In genomic region chr11:60841797-60842687, GRCh38 we compare ENCODE assay signal across 8 cellular contexts. TPM values are rescaled to one million over a fixed set of nuclear protein-coding genes. Genes with fewer than 3 reads are reported as not detected.
A peak's percentile ranks its signal among the peaks of the same experiment; 100 is the strongest.
DNase-seq lines count a peak whose midpoint lies in the region; ATAC-seq, FAIRE-seq and TF ChIP-seq lines count a peak whose summit lies in the region.

Gene CCDC86 (plus strand): TSS chr11:60842113. CDS start chr11:60842125, 12 bp downstream.

- H3K27ac ChIP-seq in skin epidermis, result peak within 1 kb of the TSS in 20 of 21 experiments; percentile 63 to 91 (median 82)

- no peaks in the 10 kb centered on the region for H3K9me3 Mint-ChIP-seq in WTC11

- DNase-seq in ACHN (peak; percentile 90), NCI-H2196 treated with DMSO at 0.1 percent for 48 hours (lab: John Stamatoyannopoulos, UW; ENCODE audit: unreplicated experiment) (peak; percentile 81), WTC11 (ENCODE audit: low spot score) (peak; percentile 97), bronchial epithelial cell (ENCODE audit: low read depth) (peak; percentile 87), iPS-NIHi11 (ENCODE audit: low spot score) (peak; percentile 100)

- H3K36me3 Mint-ChIP-seq in WTC11, result no peaks in the 10 kb centered on the region

- H3K27me3 Mint-ChIP-seq in WTC11 (ENCODE audit: low read depth), result peaks cover 2% of the 10 kb centered on the region; the same call in 1 of the 2 replicates

- in situ Hi-C loops in ACHN (cut with HindIII; ENCODE audit: low pct_ligation_motif_present, low pct_unique_long_range_greater_than_20kb, low sequenced_read_pairs), result no loop called here

- no peaks in the 10 kb centered on the region for H3K27me3 ChIP-seq in bronchial epithelial cell (ENCODE audit: control insufficient read depth, insufficient read depth, low read length)

- H3K4me1 Mint-ChIP-seq in WTC11, result peaks cover 33% of the 10 kb centered on the region

- H3K27ac Mint-ChIP-seq in WTC11, result peak within 1 kb of the TSS; percentile 99

- no peaks in the 10 kb centered on the region for H3K36me3 ChIP-seq in bronchial epithelial cell (ENCODE audit: control insufficient read depth, insufficient read depth, low read length)

- no peak for TF ChIP-seq CTCF in WTC11 (IDR thresholded peaks at IDR 0.05)
- TF ChIP-seq CTCF in bronchial epithelial cell (IDR thresholded peaks at IDR 0.05; ENCODE audit: insufficient read depth, low read length, severe bottlenecking), result no peak

- peak within 1 kb of the TSS; percentile 89 for H3K4me3 Mint-ChIP-seq in WTC11

- ATAC-seq in GM18867 (IDR thresholded peaks at IDR 0.05; ENCODE audit: unreplicated experiment) (peak; percentile 85), HG03103 (IDR thresholded peaks at IDR 0.05; ENCODE audit: low read depth, unreplicated experiment) (peak; percentile 75), WTC11 (peak; percentile 86)

- POLR2A ChIA-PET in WTC11 (lab: Charles Lee), result no interaction called here

- H3K4me3 ChIP-seq in bronchial epithelial cell (ENCODE audit: low read depth, low read length) (peak within 1 kb of the TSS; percentile 86), skin epidermis (peak within 1 kb of the TSS; percentile 54 to 91 (median 76))

- no peak for FAIRE-seq in bronchial epithelial cell (lab: Jason Lieb, UNC)

- CTCF ChIA-PET in WTC11 (lab: Charles Lee), result interaction anchor here (1.2 to 3.5 kb wide), 6 partner anchors 10 to 72 kb away, joined by 3 to 17 read pairs (median 6); partner anchors contain the start of gene TMEM109

TF ChIP-seq in WTC11, 78 proteins besides CTCF, POLR2A, EP300 and RAD21 (continues in another document):
- no peak for TF ChIP-seq EMX1 (CRISPR knock-in tag; IDR thresholded peaks at IDR 0.05)
- TF ChIP-seq IRF2 (CRISPR knock-in tag; IDR thresholded peaks at IDR 0.05; ENCODE audit: borderline replicate concordance, low read depth), result no peak
- peak; percentile 100 for TF ChIP-seq MAX (CRISPR knock-in tag; IDR thresholded peaks at IDR 0.05)
- no peak for TF ChIP-seq ESRRA (CRISPR knock-in tag; IDR thresholded peaks at IDR 0.05; ENCODE audit: borderline replicate concordance)
- TF ChIP-seq MLX (CRISPR knock-in tag; IDR thresholded peaks at IDR 0.05), result no peak
- no peak for TF ChIP-seq ZNF671 (CRISPR knock-in tag; IDR thresholded peaks at IDR 0.05)
- no peak for TF ChIP-seq TP53 (CRISPR knock-in tag; IDR thresholded peaks at IDR 0.05)
- no peak for TF ChIP-seq ATF2 (CRISPR knock-in tag; IDR thresholded peaks at IDR 0.05; ENCODE audit: borderline replicate concordance, low read depth)
- TF ChIP-seq GABPB1 (CRISPR knock-in tag; IDR thresholded peaks at IDR 0.05), result peak; percentile 80
- TF ChIP-seq CDX4 (CRISPR knock-in tag; IDR thresholded peaks at IDR 0.05; ENCODE audit: borderline replicate concordance), result no peak
- TF ChIP-seq ARID4B (CRISPR knock-in tag; IDR thresholded peaks at IDR 0.05; ENCODE audit: borderline replicate concordance), result peak; percentile 97; the same call in 1 of the 2 replicates
- TF ChIP-seq HMGXB4 (CRISPR knock-in tag; IDR thresholded peaks at IDR 0.05), result no peak
- 0 out of 2 replicates have a peak, but pooled peaks have one; percentile 27 for TF ChIP-seq NR2C2 (CRISPR knock-in tag; IDR thresholded peaks at IDR 0.05)
- TF ChIP-seq OVOL2 (CRISPR knock-in tag; IDR thresholded peaks at IDR 0.05; ENCODE audit: borderline replicate concordance), result no peak
- TF ChIP-seq CREB1 (CRISPR knock-in tag; IDR thresholded peaks at IDR 0.05), result peak; percentile 97
- no peak for TF ChIP-seq MXD4 (CRISPR knock-in tag; IDR thresholded peaks at IDR 0.05; ENCODE audit: borderline replicate concordance)
- TF ChIP-seq ZNF317 (CRISPR knock-in tag; IDR thresholded peaks at IDR 0.05; ENCODE audit: borderline replicate concordance, low read depth), result no peak
- TF ChIP-seq ZNF138 (CRISPR knock-in tag; conservative IDR thresholded peaks at IDR 0.05), result no peak
- peak; percentile 75; the same call in 1 of the 2 replicates for TF ChIP-seq E2F1 (CRISPR knock-in tag; IDR thresholded peaks at IDR 0.05)
- no peak for TF ChIP-seq HMGA2 (CRISPR knock-in tag; IDR thresholded peaks at IDR 0.05)

RNA-seq across cellular contexts. Expression of gene CCDC86, which starts in this region (rescaled TPM):
- total RNA-seq in WTC11 (2021) (49.4 to 53.5 TPM (median 53.1 TPM) in 3 replicates), bronchial epithelial cell (7.4 TPM in 2 replicates)

Comparison
In these comparisons a context has a peak if more than half of its experiments do, and no peak if none do; other contexts are left out.
1. Peak in every context shown above with its lines: DNase-seq, ATAC-seq, H3K4me3 ChIP-seq and H3K27ac ChIP-seq.